ENCODE assay signal across 15 cellular contexts in genomic region chr5:177528631-177529030, GRCh38. TPM values are rescaled to one million over a fixed set of nuclear protein-coding genes. Genes with fewer than 3 reads are reported as not detected.
DNase-seq lines count a peak whose midpoint lies in the region; ATAC-seq and TF ChIP-seq lines count a peak whose summit lies in the region.
"Had no signal": no experiment of that assay in that cellular context is flagged by ENCODE, and none has a peak within 500 bp of the region (broad histone marks: within the 10 kb centered on the region; RNA-seq: fewer than 3 reads in every experiment).

No MANE protein-coding gene starts in this region.

- H4K20me1 ChIP-seq in smooth muscle cell (ENCODE audit: low read depth) = peaks cover 16% of the 10 kb centered on the region

- H3K4me1 ChIP-seq in right cardiac atrium (ENCODE audit: control insufficient read depth, insufficient read depth, low read length) (no peaks in the 10 kb centered on the region), smooth muscle cell (ENCODE audit: low read depth) (no peaks in the 10 kb centered on the region)
- H3K4me1 ChIP-seq: BLaER1 treated with 17β-estradiol and CSF1 and Interleukin-3, amounts not matched to agents 10 nM and 100 nM had no signal

- H3K27ac ChIP-seq in right cardiac atrium (ENCODE audit: low read length) (no peak overlapping the region), smooth muscle cell (ENCODE audit: low read depth) (peak overlapping the region; percentile 7)
- H3K27ac ChIP-seq: BLaER1 treated with 17β-estradiol and CSF1 and Interleukin-3, amounts not matched to agents 10 nM and 100 nM had no signal

- DNase-seq in left ventricle myocardium superior = peak; percentile 26
- no peak for DNase-seq in right cardiac atrium
- DNase-seq in posterior vena cava (ENCODE audit: low spot score) = peak; percentile 49
- no peak for DNase-seq in smooth muscle cell (lab: John Stamatoyannopoulos, UW; ENCODE audit: unreplicated experiment)
- no peak for DNase-seq in ecto neural progenitor cell (ENCODE audit: low spot score)
- no peak for DNase-seq in NCI-H1930 (lab: John Stamatoyannopoulos, UW)
- DNase-seq: 8988T; Calu3; CD4-positive, CD25-positive, alpha-beta regulatory T cell; DMS 273 treated with DMSO at 0.1 percent for 48 hours; H9 had no signal

- 84% methylated on average over 10 of the region's 10 CpGs for WGBS in right cardiac atrium
- WGBS in smooth muscle cell (ENCODE audit: low lambda C conversion rate) = 98% methylated on average over 10 of the region's 10 CpGs

- H3K4me2 ChIP-seq in smooth muscle cell = no peak overlapping the region
- H3K4me2 ChIP-seq: BLaER1 treated with 17β-estradiol and CSF1 and Interleukin-3, amounts not matched to agents 10 nM and 100 nM; GM23338 had no signal

- H3K9me3 ChIP-seq in right cardiac atrium (ENCODE audit: control insufficient read depth, low read length) (no peaks in the 10 kb centered on the region), smooth muscle cell (replicated peaks; ENCODE audit: low read depth) (no peaks in the 10 kb centered on the region)
- H3K9me3 ChIP-seq: BLaER1 treated with 17β-estradiol and CSF1 and Interleukin-3, amounts not matched to agents 10 nM and 100 nM had no signal

- no peaks in the 10 kb centered on the region for H3K79me2 ChIP-seq in smooth muscle cell (ENCODE audit: low read depth)

- no peak for TF ChIP-seq CTCF in smooth muscle cell (IDR thresholded peaks at IDR 0.05; ENCODE audit: borderline replicate concordance, insufficient read depth, poor library complexity, severe bottlenecking)

- H2AFZ ChIP-seq in smooth muscle cell (ENCODE audit: low read depth) = no peak overlapping the region
- H2AFZ ChIP-seq: GM23338 had no signal

- intact Hi-C loops in left ventricle myocardium superior (cut with micrococcal nuclease) = no loop called here
- intact Hi-C loops in right cardiac atrium (cut with DNase I) = no loop called here
- intact Hi-C loops in posterior vena cava (cut with DNase I) = no loop called here

- H3F3A ChIP-seq in smooth muscle cell (ENCODE audit: low read depth) = no peaks in the 10 kb centered on the region

- no peak overlapping the region for H3K4me3 ChIP-seq in right cardiac atrium (ENCODE audit: low read length)
- no peak overlapping the region for H3K4me3 ChIP-seq in smooth muscle cell
- H3K4me3 ChIP-seq: BLaER1 treated with 17β-estradiol and CSF1 and Interleukin-3, amounts not matched to agents 10 nM and 100 nM; GM23338 had no signal

- no peak overlapping the region for H3K9ac ChIP-seq in smooth muscle cell (ENCODE audit: low read depth)

- H3K27me3 ChIP-seq in right cardiac atrium (ENCODE audit: control insufficient read depth, insufficient read depth) (no peaks in the 10 kb centered on the region), smooth muscle cell (ENCODE audit: low read depth) (no peaks in the 10 kb centered on the region)
- H3K27me3 ChIP-seq: BLaER1 treated with 17β-estradiol and CSF1 and Interleukin-3, amounts not matched to agents 10 nM and 100 nM had no signal

- no peaks in the 10 kb centered on the region for H3K36me3 ChIP-seq in smooth muscle cell (ENCODE audit: low read depth)

- ATAC-seq in left ventricle myocardium superior (no peak), right cardiac atrium (no peak), GM21360 (IDR thresholded peaks at IDR 0.05; ENCODE audit: unreplicated experiment) (no peak)
- ATAC-seq: GM23338, HepG2 had no signal

RNA-seq across cellular contexts. Expression of gene DDX41, which starts 11.9 kb away (rescaled TPM):
- 29.8 TPM for total RNA-seq in left ventricle myocardium superior
- total RNA-seq in right cardiac atrium = 10 to 100 TPM; 36.0 to 43.5 (median 40.3) TPM
- polyA plus RNA-seq in right cardiac atrium = 30.5 TPM
- total RNA-seq in posterior vena cava = 10 to 100 TPM; 52.1 to 52.6 TPM
- 77.2 and 90.0 TPM in 2 replicates for total RNA-seq in smooth muscle cell
- 72.5 and 80.4 TPM in 2 replicates for polyA plus RNA-seq in smooth muscle cell

RNA-seq across cellular contexts. Expression of gene DOK3, which starts 19.0 kb away (rescaled TPM):
- total RNA-seq in left ventricle myocardium superior = 3.4 TPM
- total RNA-seq in right cardiac atrium = 1 to 10 TPM; 3.1 to 4.5 (median 3.9) TPM
- polyA plus RNA-seq in right cardiac atrium = 1.4 TPM
- 10 to 100 TPM in 1 of 2 donors, 1 to 10 TPM in 1; 8.0 to 19.2 TPM for total RNA-seq in posterior vena cava
- 0.58 and 1.5 TPM in 2 replicates for total RNA-seq in smooth muscle cell
- 1.4 and 3.5 TPM in 2 replicates for polyA plus RNA-seq in smooth muscle cell

RNA-seq across cellular contexts. Expression of gene FAM193B, which starts 25.7 kb away (rescaled TPM):
- total RNA-seq in left ventricle myocardium superior = 26.4 TPM
- total RNA-seq in right cardiac atrium = 10 to 100 TPM; 24.9 to 34.2 (median 27.7) TPM
- polyA plus RNA-seq in right cardiac atrium = 41.8 TPM
- 10 to 100 TPM; 33.6 to 36.5 TPM for total RNA-seq in posterior vena cava
- 28.3 and 36.5 TPM in 2 replicates for total RNA-seq in smooth muscle cell
- polyA plus RNA-seq in smooth muscle cell = 42.8 and 58.2 TPM in 2 replicates

RNA-seq across cellular contexts. Expression of gene PDLIM7, which starts 31.2 kb away (rescaled TPM):
- total RNA-seq in left ventricle myocardium superior = 35.1 TPM
- total RNA-seq in right cardiac atrium = 10 to 100 TPM; 35.0 to 71.5 (median 47.0) TPM
- 61.9 TPM for polyA plus RNA-seq in right cardiac atrium
- 100 to 1,000 TPM; 448 to 580 TPM for total RNA-seq in posterior vena cava
- total RNA-seq in smooth muscle cell = 172 and 235 TPM in 2 replicates
- 511 and 635 TPM in 2 replicates for polyA plus RNA-seq in smooth muscle cell

RNA-seq across cellular contexts. Expression of gene DBN1, which starts 55.2 kb away (rescaled TPM):
- total RNA-seq in left ventricle myocardium superior (22.4 TPM), right cardiac atrium (10 to 100 TPM; 15.3 to 44.8 (median 25.3) TPM), posterior vena cava (100 to 1,000 TPM in 1 of 2 donors, 10 to 100 TPM in 1; 94.9 to 121 TPM), smooth muscle cell (116 and 121 TPM in 2 replicates)
- polyA plus RNA-seq in right cardiac atrium (17.7 TPM), smooth muscle cell (194 and 202 TPM in 2 replicates)

Comparison
In these comparisons a context has a peak if more than half of its experiments do, and no peak if none do; other contexts are left out.
1. DNase-seq: peak in left ventricle myocardium superior (single experiment) and posterior vena cava (single experiment); none in right cardiac atrium (0 of 3), smooth muscle cell (single experiment), ecto neural progenitor cell (single experiment) and NCI-H1930 (0 of 2).